Comparison of ENCODE assay signal across 1 cellular context in the genomic region with DNA sequence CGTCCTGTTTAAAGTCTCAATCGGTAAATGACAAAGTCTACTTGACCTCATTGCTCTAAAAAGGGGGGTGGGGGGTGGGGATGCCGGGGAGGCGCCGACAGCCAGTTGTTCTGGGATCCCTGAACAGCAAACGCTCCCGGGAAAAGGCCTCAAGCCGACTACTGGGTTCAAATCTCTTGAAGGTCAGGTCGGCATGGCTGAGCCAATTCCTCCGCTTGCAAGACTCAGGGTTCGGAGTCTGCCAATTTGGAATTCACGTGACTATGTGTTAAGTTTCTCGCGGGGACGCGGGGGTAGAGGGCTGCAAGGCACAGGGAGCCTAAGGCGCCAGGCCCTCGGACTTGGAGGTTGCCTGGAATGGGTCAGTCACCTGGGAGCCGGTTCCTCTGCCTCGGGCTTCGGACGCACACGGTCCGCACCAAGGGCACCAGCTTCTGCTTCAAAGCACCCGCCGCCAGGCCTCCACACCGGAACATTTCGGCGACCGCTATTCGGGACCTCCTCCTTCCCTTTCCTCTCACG.
TF ChIP-seq lines count a peak whose summit lies in the region.

No MANE protein-coding gene starts in this region.

TF ChIP-seq in GM23338, 12 proteins besides CTCF, POLR2A, EP300 and RAD21 (continued from another document):
- TF ChIP-seq, protein P1, sequence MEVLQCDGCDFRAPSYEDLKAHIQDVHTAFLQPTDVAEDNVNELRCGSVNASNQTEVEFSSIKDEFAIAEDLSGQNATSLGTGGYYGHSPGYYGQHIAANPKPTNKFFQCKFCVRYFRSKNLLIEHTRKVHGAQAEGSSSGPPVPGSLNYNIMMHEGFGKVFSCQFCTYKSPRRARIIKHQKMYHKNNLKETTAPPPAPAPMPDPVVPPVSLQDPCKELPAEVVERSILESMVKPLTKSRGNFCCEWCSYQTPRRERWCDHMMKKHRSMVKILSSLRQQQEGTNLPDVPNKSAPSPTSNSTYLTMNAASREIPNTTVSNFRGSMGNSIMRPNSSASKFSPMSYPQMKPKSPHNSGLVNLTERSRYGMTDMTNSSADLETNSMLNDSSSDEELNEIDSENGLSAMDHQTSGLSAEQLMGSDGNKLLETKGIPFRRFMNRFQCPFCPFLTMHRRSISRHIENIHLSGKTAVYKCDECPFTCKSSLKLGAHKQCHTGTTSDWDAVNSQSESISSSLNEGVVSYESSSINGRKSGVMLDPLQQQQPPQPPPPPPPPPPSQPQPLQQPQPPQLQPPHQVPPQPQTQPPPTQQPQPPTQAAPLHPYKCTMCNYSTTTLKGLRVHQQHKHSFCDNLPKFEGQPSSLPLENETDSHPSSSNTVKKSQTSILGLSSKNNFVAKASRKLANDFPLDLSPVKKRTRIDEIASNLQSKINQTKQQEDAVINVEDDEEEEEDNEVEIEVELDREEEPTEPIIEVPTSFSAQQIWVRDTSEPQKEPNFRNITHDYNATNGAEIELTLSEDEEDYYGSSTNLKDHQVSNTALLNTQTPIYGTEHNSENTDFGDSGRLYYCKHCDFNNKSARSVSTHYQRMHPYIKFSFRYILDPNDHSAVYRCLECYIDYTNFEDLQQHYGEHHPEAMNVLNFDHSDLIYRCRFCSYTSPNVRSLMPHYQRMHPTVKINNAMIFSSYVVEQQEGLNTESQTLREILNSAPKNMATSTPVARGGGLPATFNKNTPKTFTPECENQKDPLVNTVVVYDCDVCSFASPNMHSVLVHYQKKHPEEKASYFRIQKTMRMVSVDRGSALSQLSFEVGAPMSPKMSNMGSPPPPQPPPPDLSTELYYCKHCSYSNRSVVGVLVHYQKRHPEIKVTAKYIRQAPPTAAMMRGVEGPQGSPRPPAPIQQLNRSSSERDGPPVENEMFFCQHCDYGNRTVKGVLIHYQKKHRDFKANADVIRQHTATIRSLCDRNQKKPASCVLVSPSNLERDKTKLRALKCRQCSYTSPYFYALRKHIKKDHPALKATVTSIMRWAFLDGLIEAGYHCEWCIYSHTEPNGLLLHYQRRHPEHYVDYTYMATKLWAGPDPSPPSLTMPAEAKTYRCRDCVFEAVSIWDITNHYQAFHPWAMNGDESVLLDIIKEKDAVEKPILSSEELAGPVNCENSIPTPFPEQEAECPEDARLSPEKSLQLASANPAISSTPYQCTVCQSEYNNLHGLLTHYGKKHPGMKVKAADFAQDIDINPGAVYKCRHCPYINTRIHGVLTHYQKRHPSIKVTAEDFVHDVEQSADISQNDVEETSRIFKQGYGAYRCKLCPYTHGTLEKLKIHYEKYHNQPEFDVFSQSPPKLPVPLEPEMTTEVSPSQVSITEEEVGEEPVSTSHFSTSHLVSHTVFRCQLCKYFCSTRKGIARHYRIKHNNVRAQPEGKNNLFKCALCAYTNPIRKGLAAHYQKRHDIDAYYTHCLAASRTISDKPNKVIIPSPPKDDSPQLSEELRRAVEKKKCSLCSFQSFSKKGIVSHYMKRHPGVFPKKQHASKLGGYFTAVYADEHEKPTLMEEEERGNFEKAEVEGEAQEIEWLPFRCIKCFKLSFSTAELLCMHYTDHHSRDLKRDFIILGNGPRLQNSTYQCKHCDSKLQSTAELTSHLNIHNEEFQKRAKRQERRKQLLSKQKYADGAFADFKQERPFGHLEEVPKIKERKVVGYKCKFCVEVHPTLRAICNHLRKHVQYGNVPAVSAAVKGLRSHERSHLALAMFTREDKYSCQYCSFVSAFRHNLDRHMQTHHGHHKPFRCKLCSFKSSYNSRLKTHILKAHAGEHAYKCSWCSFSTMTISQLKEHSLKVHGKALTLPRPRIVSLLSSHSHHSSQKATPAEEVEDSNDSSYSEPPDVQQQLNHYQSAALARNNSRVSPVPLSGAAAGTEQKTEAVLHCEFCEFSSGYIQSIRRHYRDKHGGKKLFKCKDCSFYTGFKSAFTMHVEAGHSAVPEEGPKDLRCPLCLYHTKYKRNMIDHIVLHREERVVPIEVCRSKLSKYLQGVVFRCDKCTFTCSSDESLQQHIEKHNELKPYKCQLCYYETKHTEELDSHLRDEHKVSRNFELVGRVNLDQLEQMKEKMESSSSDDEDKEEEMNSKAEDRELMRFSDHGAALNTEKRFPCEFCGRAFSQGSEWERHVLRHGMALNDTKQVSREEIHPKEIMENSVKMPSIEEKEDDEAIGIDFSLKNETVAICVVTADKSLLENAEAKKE (CRISPR knock-in tag; IDR thresholded peaks at IDR 0.05) = no peak
- TF ChIP-seq POLR2AphosphoS5 (IDR thresholded peaks at IDR 0.05; ENCODE audit: low read depth) (no peak), EZH2 (IDR thresholded peaks at IDR 0.05; ENCODE audit: low read depth, unreplicated experiment) (no peak)
